ENCODE assay signal across 20 cellular contexts in genomic region chr1:33610864-33611455, GRCh38.
"Had no signal": no experiment of that assay in that cellular context is flagged by ENCODE, and none has a peak within 500 bp of the region (broad histone marks: within the 10 kb centered on the region; RNA-seq: fewer than 3 reads in every experiment).

No MANE protein-coding gene starts in this region.

- DNase-seq: activated B cell treated with CpG ODN at 0.5 μM for 24 hours; activated CD4-positive, alpha-beta T cell treated with anti-CD3 and anti-CD28 coated beads for 1 hour; activated CD4-positive, alpha-beta T cell treated with anti-CD3 and anti-CD28 coated beads, Interleukin-2, amount 10 ng/mL, durations not matched to agents 24 days and 14 days; activated CD4-positive, alpha-beta T cell treated with anti-CD3 and anti-CD28 coated beads, Interleukin-2, amount 50 U/mL, for 48 hours; activated CD8-positive, alpha-beta memory T cell treated with anti-CD3 and anti-CD28 coated beads, Interleukin-2, amount 10 ng/mL, durations not matched to agents 7 days and 5 days; activated effector memory CD4-positive, alpha-beta T cell treated with Interleukin-2 at 50 U/mL for 16 hours; activated naive CD4-positive, alpha-beta T cell; activated T-cell treated with anti-CD3 and anti-CD28 coated beads, Interleukin-2, amount 50 U/mL, for 24 hours; amygdala; MM.1S; NCI-H1105 treated with DMSO at 0.1 percent for 48 hours; NCI-H1436 treated with DMSO at 0.1 percent for 48 hours; NCI-H187; NCI-H2081; NCI-H446; PC-3; SIG-M5; T-helper 17 cell; T-helper 9 cell had no signal

- H3K4me3 ChIP-seq: K562 had no signal

- ATAC-seq: activated CD8-positive, alpha-beta memory T cell treated with anti-CD3 and anti-CD28 coated beads, Interleukin-2, amount 10 ng/mL, durations not matched to agents 7 days and 5 days; K562; PC-3; T-helper 17 cell had no signal
